12 cellular contexts compared by ENCODE assay signal in genomic region chr5:95924720-95925119, GRCh38. TPM values are rescaled to one million over a fixed set of nuclear protein-coding genes. Genes with fewer than 3 reads are reported as not detected.
DNase-seq lines count a peak whose midpoint lies in the region; ATAC-seq and TF ChIP-seq lines count a peak whose summit lies in the region.
"Had no signal": no experiment of that assay in that cellular context is flagged by ENCODE, and none has a peak within 500 bp of the region (broad histone marks: within the 10 kb centered on the region; RNA-seq: fewer than 3 reads in every experiment).

No MANE protein-coding gene starts in this region.

- ATAC-seq in GM21717 (IDR thresholded peaks at IDR 0.05; ENCODE audit: unreplicated experiment) (peak; percentile 20), right cardiac atrium (peak; percentile 36 to 50), GM19455 (IDR thresholded peaks at IDR 0.05; ENCODE audit: unreplicated experiment) (no peak)
- ATAC-seq in activated T-cell treated with anti-CD3 and anti-CD28 coated beads, Interleukin-2, amount 50 U/mL, for 72 hours (replicated peaks in 1 of 2), result no peak
- ATAC-seq: stimulated activated effector memory CD8-positive, alpha-beta T cell treated with anti-CD3 and anti-CD28 coated beads, Interleukin-12 subunit alpha, Interleukin-12 subunit beta, amount 100 ng/mL, for 72 hours had no signal

- peaks cover 3% of the 10 kb centered on the region; the same call in 1 of the 2 replicates for H3K36me3 ChIP-seq in BJ (ENCODE audit: control insufficient read depth, insufficient read depth, low read length)

- POLR2A ChIA-PET in BJ (lab: Charles Lee), result no interaction called here

- H3K4me3 ChIP-seq in BJ (ENCODE audit: low read depth, low read length), result no peak overlapping the region
- H3K4me3 ChIP-seq in right cardiac atrium (ENCODE audit: low read length), result no peak overlapping the region

- H3K27ac Mint-ChIP-seq in activated T-cell treated with anti-CD3 and anti-CD28 coated beads, Interleukin-2, amount 50 U/mL, for 72 hours, result no peak overlapping the region
- H3K27ac Mint-ChIP-seq: stimulated activated effector memory CD8-positive, alpha-beta T cell treated with anti-CD3 and anti-CD28 coated beads, Interleukin-12 subunit alpha, Interleukin-12 subunit beta, amount 100 ng/mL, for 72 hours had no signal

- WGBS in right cardiac atrium, result 44% methylated on average over 3 of the region's 3 CpGs

- no peaks in the 10 kb centered on the region for H3K9me3 ChIP-seq in right cardiac atrium (ENCODE audit: control insufficient read depth, low read length)

- peaks cover 36% of the 10 kb centered on the region for H3K4me1 Mint-ChIP-seq in activated T-cell treated with anti-CD3 and anti-CD28 coated beads, Interleukin-2, amount 50 U/mL, for 72 hours (ENCODE audit: low read depth)

- H3K27me3 ChIP-seq in BJ (ENCODE audit: control insufficient read depth, insufficient read depth, low read length), result no peaks in the 10 kb centered on the region
- H3K27me3 ChIP-seq in right cardiac atrium (ENCODE audit: control insufficient read depth, insufficient read depth), result no peaks in the 10 kb centered on the region

- intact Hi-C loops in right cardiac atrium (cut with DNase I), result no loop called here

- CTCF ChIA-PET in BJ (lab: Yijun Ruan, JAX), result interaction anchor here (1.7 to 2.1 kb wide), 2 partner anchors 12 to 17 kb away, joined by 3 to 4 read pairs; no protein-coding TSS in a partner anchor

- no peak overlapping the region for H3K27ac ChIP-seq in right cardiac atrium (ENCODE audit: low read length)

- DNase-seq in BJ (ENCODE audit: low read depth) (peak; percentile 16), NOMO-1 treated with dmso at 0.1 percent for 144 hours (lab: John Stamatoyannopoulos, UW; ENCODE audit: unreplicated experiment) (peak; percentile 71), right cardiac atrium (no peak), dedifferentiated amniotic fluid mesenchymal stem cell (ENCODE audit: extremely low spot score) (no peak)
- DNase-seq in activated T-cell treated with anti-CD3 and anti-CD28 coated beads, Interleukin-2, amount 50 U/mL, for 72 hours, result no peak
- DNase-seq in central memory CD4-positive, alpha-beta T cell, result no peak
- DNase-seq: amniotic stem cell, posterior cingulate gyrus, T1000 had no signal

- H3K36me3 Mint-ChIP-seq in activated T-cell treated with anti-CD3 and anti-CD28 coated beads, Interleukin-2, amount 50 U/mL, for 72 hours (ENCODE audit: insufficient read depth in 2 of 2), result peaks cover 3 to 4% of the 10 kb centered on the region in 2 donors

- no peak overlapping the region for H3K4me3 Mint-ChIP-seq in activated T-cell treated with anti-CD3 and anti-CD28 coated beads, Interleukin-2, amount 50 U/mL, for 72 hours
- H3K4me3 Mint-ChIP-seq: stimulated activated effector memory CD8-positive, alpha-beta T cell treated with anti-CD3 and anti-CD28 coated beads, Interleukin-12 subunit alpha, Interleukin-12 subunit beta, amount 100 ng/mL, for 72 hours had no signal

- no peak for TF ChIP-seq CTCF in BJ (IDR thresholded peaks at IDR 0.05; ENCODE audit: insufficient read depth, low read depth, low read length)

- H3K27me3 Mint-ChIP-seq in activated T-cell treated with anti-CD3 and anti-CD28 coated beads, Interleukin-2, amount 50 U/mL, for 72 hours (ENCODE audit: low read depth), result no peaks in the 10 kb centered on the region

- H3K4me1 ChIP-seq in right cardiac atrium (ENCODE audit: control insufficient read depth, insufficient read depth, low read length), result peaks cover 6% of the 10 kb centered on the region

- no peaks in the 10 kb centered on the region for H3K9me3 Mint-ChIP-seq in activated T-cell treated with anti-CD3 and anti-CD28 coated beads, Interleukin-2, amount 50 U/mL, for 72 hours
- H3K9me3 Mint-ChIP-seq: stimulated activated effector memory CD8-positive, alpha-beta T cell treated with anti-CD3 and anti-CD28 coated beads, Interleukin-12 subunit alpha, Interleukin-12 subunit beta, amount 100 ng/mL, for 72 hours had no signal

RNA-seq across cellular contexts. Expression of gene ELL2, which starts 36.9 kb away (rescaled TPM):
- 58.9 and 116 TPM in 2 replicates for polyA plus RNA-seq in BJ (2011; rRNA removed)
- polyA minus RNA-seq in BJ (2011; rRNA and poly(A)+ RNA removed), result 106 and 110 TPM in 2 replicates
- total RNA-seq in right cardiac atrium, result 10 to 100 TPM; 31.3 to 75.9 (median 33.1) TPM
- polyA plus RNA-seq in right cardiac atrium, result 16.7 TPM
- total RNA-seq in activated T-cell treated with anti-CD3 and anti-CD28 coated beads, Interleukin-2, amount 50 U/mL, for 72 hours, result 100 to 1,000 TPM in 1 of 2 donors, 10 to 100 TPM in 1; 76.3 to 113 TPM

Comparison
In these comparisons a context has a peak if more than half of its experiments do, and no peak if none do; other contexts are left out.
1. DNase-seq: peak in BJ (single experiment) and NOMO-1 treated with dmso at 0.1 percent for 144 hours (single experiment); none in right cardiac atrium (0 of 3), activated T-cell treated with anti-CD3 and anti-CD28 coated beads, Interleukin-2, amount 50 U/mL, for 72 hours (0 of 2), central memory CD4-positive, alpha-beta T cell (single experiment) and dedifferentiated amniotic fluid mesenchymal stem cell (single experiment).
2. ATAC-seq: peak in GM21717 (single experiment) and right cardiac atrium (2 of 2); none in activated T-cell treated with anti-CD3 and anti-CD28 coated beads, Interleukin-2, amount 50 U/mL, for 72 hours (0 of 2) and GM19455 (single experiment).